ENCODE assay signal across 1 cellular context in genomic region chr9:87890866-87891265, GRCh38.
TF ChIP-seq lines count a peak whose summit lies in the region.

No MANE protein-coding gene starts in this region.

TF ChIP-seq in GM23338, 12 proteins besides CTCF, POLR2A, EP300 and RAD21:
- no peak for TF ChIP-seq POLR2AphosphoS5 (IDR thresholded peaks at IDR 0.05; ENCODE audit: low read depth)
- TF ChIP-seq ZNF462 (CRISPR knock-in tag; IDR thresholded peaks at IDR 0.05): no peak
- TF ChIP-seq STAT1 (IDR thresholded peaks at IDR 0.05; ENCODE audit: unreplicated experiment): no peak
- no peak for TF ChIP-seq REST (IDR thresholded peaks at IDR 0.05; ENCODE audit: unreplicated experiment)
- no peak for TF ChIP-seq CREB1 (CRISPR knock-in tag; IDR thresholded peaks at IDR 0.05; ENCODE audit: low read depth)
- no peak for TF ChIP-seq NANOG (IDR thresholded peaks at IDR 0.05; ENCODE audit: borderline replicate concordance)
- TF ChIP-seq JUNB (IDR thresholded peaks at IDR 0.05; ENCODE audit: unreplicated experiment): no peak
- no peak for TF ChIP-seq ZNF331 (CRISPR knock-in tag; IDR thresholded peaks at IDR 0.05; ENCODE audit: low read depth)
- TF ChIP-seq ETS1 (IDR thresholded peaks at IDR 0.05): no peak
- TF ChIP-seq EZH2 (IDR thresholded peaks at IDR 0.05; ENCODE audit: low read depth, unreplicated experiment): no peak
- no peak for TF ChIP-seq ZNF114 (CRISPR knock-in tag; IDR thresholded peaks at IDR 0.05)
- no peak for TF ChIP-seq EZH2phosphoT487 (IDR thresholded peaks at IDR 0.05; ENCODE audit: unreplicated experiment)
